9 cellular contexts compared by ENCODE assay signal in genomic region chr5:14628346-14628745, GRCh38. TPM values are rescaled to one million over a fixed set of nuclear protein-coding genes. Genes with fewer than 3 reads are reported as not detected.
DNase-seq lines count a peak whose midpoint lies in the region; ATAC-seq and TF ChIP-seq lines count a peak whose summit lies in the region.
"Had no signal": no experiment of that assay in that cellular context is flagged by ENCODE, and none has a peak within 500 bp of the region (broad histone marks: within the 10 kb centered on the region; RNA-seq: fewer than 3 reads in every experiment).

No MANE protein-coding gene starts in this region.

- peak; percentile 57 for ATAC-seq in GM18498 (IDR thresholded peaks at IDR 0.05; ENCODE audit: unreplicated experiment)
- ATAC-seq in gastroesophageal sphincter, result no peak
- ATAC-seq in GM21576 (IDR thresholded peaks at IDR 0.05; ENCODE audit: unreplicated experiment), result no peak

- no peak for TF ChIP-seq EP300 in gastroesophageal sphincter (IDR thresholded peaks at IDR 0.05)

- intact Hi-C loops in activated T-helper 2 cell treated with anti-CD3 and anti-CD28 coated beads, Interferon-gamma antibody, Interleukin-2, Interleukin-4, amounts not matched to agents 10 μg/mL and 5 μg/mL and 100 μg/mL, durations not matched to agents 14 hours and 24 hours and 36 hours (cut with micrococcal nuclease), result no loop called here

- WGBS in gastroesophageal sphincter (ENCODE audit: low coverage in 1 of 2), 2 donors, result 8 to 11% methylated on average over 3 of the region's 3 CpGs

- H3K9me3 ChIP-seq in gastroesophageal sphincter, result no peaks in the 10 kb centered on the region
- H3K9me3 ChIP-seq: Peyer's patch had no signal

- H3K4me1 ChIP-seq in gastroesophageal sphincter, result no peaks in the 10 kb centered on the region
- H3K4me1 ChIP-seq: Peyer's patch had no signal

- H3K27ac ChIP-seq in gastroesophageal sphincter, result no peak overlapping the region
- H3K27ac ChIP-seq: Peyer's patch had no signal

- H3K4me3 ChIP-seq in kidney epithelial cell (ENCODE audit: low read depth, low read length) (no peak overlapping the region), gastroesophageal sphincter (no peak overlapping the region)
- H3K4me3 ChIP-seq: Peyer's patch had no signal

- no peak for TF ChIP-seq POLR2A in gastroesophageal sphincter (IDR thresholded peaks at IDR 0.05)

- TF ChIP-seq CTCF in kidney epithelial cell (IDR thresholded peaks at IDR 0.05; ENCODE audit: insufficient read depth, low read length, poor library complexity, severe bottlenecking), result no peak
- TF ChIP-seq CTCF in gastroesophageal sphincter (IDR thresholded peaks at IDR 0.05), result no peak

- DNase-seq in OCI-M1 (lab: John Stamatoyannopoulos, UW) (peak; percentile 56), kidney epithelial cell (ENCODE audit: low read depth) (peak; percentile 12), NCI-H2171 (lab: John Stamatoyannopoulos, UW) (no peak)
- peak; percentile 42 for DNase-seq in activated T-helper 2 cell treated with anti-CD3 and anti-CD28 coated beads, Interferon-gamma antibody, Interleukin-2, Interleukin-4, amounts not matched to agents 10 μg/mL and 5 μg/mL and 100 μg/mL, durations not matched to agents 14 hours and 24 hours and 36 hours (ENCODE audit: low spot score)
- peak; percentile 24 to 30 for DNase-seq in stimulated activated CD8-positive, alpha-beta memory T cell treated with anti-CD3 and anti-CD28 coated beads, Interleukin-4, amount 100 ng/mL, for 4 hours (ENCODE audit: low read depth in 2 of 2, low spot score in 1 of 2)

- H3K4me3 Mint-ChIP-seq in activated T-helper 2 cell treated with anti-CD3 and anti-CD28 coated beads, Interferon-gamma antibody, Interleukin-2, Interleukin-4, amounts not matched to agents 10 μg/mL and 5 μg/mL and 100 μg/mL, durations not matched to agents 14 hours and 24 hours and 36 hours (ENCODE audit: low read depth), result no peak overlapping the region

- no peaks in the 10 kb centered on the region for H3K27me3 Mint-ChIP-seq in activated T-helper 2 cell treated with anti-CD3 and anti-CD28 coated beads, Interferon-gamma antibody, Interleukin-2, Interleukin-4, amounts not matched to agents 10 μg/mL and 5 μg/mL and 100 μg/mL, durations not matched to agents 14 hours and 24 hours and 36 hours (ENCODE audit: low read depth)

- H3K4me1 Mint-ChIP-seq in activated T-helper 2 cell treated with anti-CD3 and anti-CD28 coated beads, Interferon-gamma antibody, Interleukin-2, Interleukin-4, amounts not matched to agents 10 μg/mL and 5 μg/mL and 100 μg/mL, durations not matched to agents 14 hours and 24 hours and 36 hours (ENCODE audit: low read depth), result no peaks in the 10 kb centered on the region

- no peak overlapping the region for H3K27ac Mint-ChIP-seq in activated T-helper 2 cell treated with anti-CD3 and anti-CD28 coated beads, Interferon-gamma antibody, Interleukin-2, Interleukin-4, amounts not matched to agents 10 μg/mL and 5 μg/mL and 100 μg/mL, durations not matched to agents 14 hours and 24 hours and 36 hours

- H3K9me3 Mint-ChIP-seq in activated T-helper 2 cell treated with anti-CD3 and anti-CD28 coated beads, Interferon-gamma antibody, Interleukin-2, Interleukin-4, amounts not matched to agents 10 μg/mL and 5 μg/mL and 100 μg/mL, durations not matched to agents 14 hours and 24 hours and 36 hours, result no peaks in the 10 kb centered on the region

- no peaks in the 10 kb centered on the region for H3K36me3 Mint-ChIP-seq in activated T-helper 2 cell treated with anti-CD3 and anti-CD28 coated beads, Interferon-gamma antibody, Interleukin-2, Interleukin-4, amounts not matched to agents 10 μg/mL and 5 μg/mL and 100 μg/mL, durations not matched to agents 14 hours and 24 hours and 36 hours (ENCODE audit: low read depth)

- H3K27me3 ChIP-seq in kidney epithelial cell (ENCODE audit: control insufficient read depth, insufficient read depth, low read length) (peaks cover 2% of the 10 kb centered on the region), gastroesophageal sphincter (no peaks in the 10 kb centered on the region)
- H3K27me3 ChIP-seq: Peyer's patch had no signal

- H3K36me3 ChIP-seq in kidney epithelial cell (ENCODE audit: control insufficient read depth, insufficient read depth, low read length) (no peaks in the 10 kb centered on the region), gastroesophageal sphincter (no peaks in the 10 kb centered on the region)
- H3K36me3 ChIP-seq: Peyer's patch had no signal

RNA-seq across cellular contexts. Expression of gene OTULIN, which starts 36.2 kb away (rescaled TPM):
- 59.4 and 62.1 TPM in 2 replicates for total RNA-seq in activated T-helper 2 cell treated with anti-CD3 and anti-CD28 coated beads, Interferon-gamma antibody, Interleukin-2, Interleukin-4, amounts not matched to agents 10 μg/mL and 5 μg/mL and 100 μg/mL, durations not matched to agents 14 hours and 24 hours and 36 hours
- total RNA-seq in kidney epithelial cell (12.0 and 14.7 TPM in 2 replicates), gastroesophageal sphincter (10 to 100 TPM; 19.5 to 27.1 (median 23.6) TPM)

RNA-seq across cellular contexts. Expression of gene OTULINL, which starts 46.8 kb away (rescaled TPM):
- 17.0 and 20.9 TPM in 2 replicates for total RNA-seq in activated T-helper 2 cell treated with anti-CD3 and anti-CD28 coated beads, Interferon-gamma antibody, Interleukin-2, Interleukin-4, amounts not matched to agents 10 μg/mL and 5 μg/mL and 100 μg/mL, durations not matched to agents 14 hours and 24 hours and 36 hours
- total RNA-seq in kidney epithelial cell (1.0 and 1.8 TPM in 2 replicates), gastroesophageal sphincter (10 to 100 TPM in 1 of 4 donors, 1 to 10 TPM in 3; 1.4 to 11.3 (median 5.1) TPM)
